Comparison of ENCODE assay signal across 14 cellular contexts in the genomic region with DNA sequence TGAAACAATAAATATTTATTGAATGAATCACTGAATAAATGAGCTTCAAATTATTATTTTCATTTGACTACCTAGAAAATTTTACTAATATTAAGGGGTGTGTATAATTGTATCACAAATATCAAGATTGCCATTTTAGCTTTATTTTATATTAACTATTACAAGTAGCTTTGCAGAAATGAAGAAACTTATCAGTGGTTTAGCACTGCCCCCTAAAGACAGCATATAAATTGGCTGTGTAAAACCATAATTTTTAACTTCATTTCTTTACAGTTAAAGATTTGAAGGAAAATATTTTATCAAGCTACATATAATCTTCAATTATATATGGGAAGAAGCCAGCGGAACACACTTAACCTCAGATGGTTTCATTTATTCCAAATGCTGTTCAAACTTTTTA. TPM values are rescaled to one million over a fixed set of nuclear protein-coding genes. Genes with fewer than 3 reads are reported as not detected.
DNase-seq lines count a peak whose midpoint lies in the region; TF ChIP-seq lines count a peak whose summit lies in the region.
"Had no signal": no experiment of that assay in that cellular context is flagged by ENCODE, and none has a peak within 500 bp of the region (broad histone marks: within the 10 kb centered on the region; RNA-seq: fewer than 3 reads in every experiment).

No MANE protein-coding gene starts in this region.

- no peaks in the 10 kb centered on the region for H3F3A ChIP-seq in smooth muscle cell (ENCODE audit: low read depth)

- H3K27me3 Mint-ChIP-seq in endodermal cell (ENCODE audit: insufficient read depth), result no peaks in the 10 kb centered on the region
- H3K27me3 Mint-ChIP-seq: activated CD4-positive, alpha-beta memory T cell treated with anti-CD3 and anti-CD28 coated beads for 36 hours had no signal

- no peaks in the 10 kb centered on the region for H3K9me3 Mint-ChIP-seq in endodermal cell
- H3K9me3 Mint-ChIP-seq: activated CD4-positive, alpha-beta memory T cell treated with anti-CD3 and anti-CD28 coated beads for 36 hours had no signal

- H3K27ac ChIP-seq in endodermal cell (ENCODE audit: low read depth, low read length) (no peak overlapping the region), smooth muscle cell (ENCODE audit: low read depth) (no peak overlapping the region)

- H3K9me3 ChIP-seq in endodermal cell (ENCODE audit: control insufficient read depth, low read length) (no peaks in the 10 kb centered on the region), smooth muscle cell (replicated peaks; ENCODE audit: low read depth) (no peaks in the 10 kb centered on the region)

- no peak overlapping the region for H3K9ac ChIP-seq in endodermal cell (ENCODE audit: extremely low read depth, low read length, poor library complexity, severe bottlenecking)
- H3K9ac ChIP-seq in smooth muscle cell (ENCODE audit: low read depth), result no peak overlapping the region

- no peaks in the 10 kb centered on the region for H4K20me1 ChIP-seq in smooth muscle cell (ENCODE audit: low read depth)

- no peak overlapping the region for H2AFZ ChIP-seq in smooth muscle cell (ENCODE audit: low read depth)

- peak; percentile 26 for DNase-seq in NCI-H510A treated with DMSO at 0.1 percent for 48 hours (lab: John Stamatoyannopoulos, UW)
- no peak for DNase-seq in NCI-H510A (lab: John Stamatoyannopoulos, UW)
- DNase-seq in NCI-H345 treated with DMSO at 0.1 percent for 48 hours (lab: John Stamatoyannopoulos, UW; ENCODE audit: unreplicated experiment), result peak; percentile 6
- DNase-seq in endodermal cell, result no peak
- DNase-seq in smooth muscle cell (lab: John Stamatoyannopoulos, UW; ENCODE audit: unreplicated experiment), result no peak
- no peak for DNase-seq in DMS153 (lab: John Stamatoyannopoulos, UW)
- no peak for DNase-seq in NCI-H2081 (lab: John Stamatoyannopoulos, UW)
- DNase-seq in T-helper 2 cell, result no peak
- DNase-seq: activated CD4-positive, alpha-beta memory T cell treated with anti-CD3 and anti-CD28 coated beads for 36 hours; AML-193; foreskin fibroblast; stimulated activated naive CD8-positive, alpha-beta T cell treated with anti-CD3 and anti-CD28 coated beads, Interleukin-15, Interleukin-2, amounts not matched to agents 100 U/mL and 50 U/mL, for 24 hours had no signal

- H3K36me3 ChIP-seq in endodermal cell (ENCODE audit: control insufficient read depth, insufficient read depth, low read length) (no peaks in the 10 kb centered on the region), smooth muscle cell (ENCODE audit: low read depth) (no peaks in the 10 kb centered on the region)

- H3K4me1 Mint-ChIP-seq in endodermal cell, result peaks cover 21% of the 10 kb centered on the region
- H3K4me1 Mint-ChIP-seq: mesothelial cell of epicardium had no signal

- no peaks in the 10 kb centered on the region for H3K36me3 Mint-ChIP-seq in endodermal cell (ENCODE audit: low read depth)
- H3K36me3 Mint-ChIP-seq: activated CD4-positive, alpha-beta memory T cell treated with anti-CD3 and anti-CD28 coated beads for 36 hours; mesothelial cell of epicardium had no signal

- 100% methylated on average over 1 of the region's 1 CpG; no CpG with 5 or more reads in 1 of the 2 experiments for WGBS in endodermal cell (ENCODE audit: insufficient coverage in 1 of 2, insufficient read length in 1 of 2), 2 experiments
- WGBS in smooth muscle cell (ENCODE audit: low lambda C conversion rate), result 88% methylated on average over 1 of the region's 1 CpG

- H3K4me3 ChIP-seq in endodermal cell (ENCODE audit: low read length), result no peak overlapping the region
- no peak overlapping the region for H3K4me3 ChIP-seq in smooth muscle cell

- no peak overlapping the region for H3K4me3 Mint-ChIP-seq in endodermal cell
- H3K4me3 Mint-ChIP-seq: activated CD4-positive, alpha-beta memory T cell treated with anti-CD3 and anti-CD28 coated beads for 36 hours; mesothelial cell of epicardium had no signal

- H3K79me2 ChIP-seq in smooth muscle cell (ENCODE audit: low read depth), result no peaks in the 10 kb centered on the region

- TF ChIP-seq CTCF in endodermal cell (conservative IDR thresholded peaks at IDR 0.05), result peak; percentile 58
- peak; percentile 65 for TF ChIP-seq CTCF in smooth muscle cell (IDR thresholded peaks at IDR 0.05; ENCODE audit: borderline replicate concordance, insufficient read depth, poor library complexity, severe bottlenecking)

- H3K27ac Mint-ChIP-seq in endodermal cell, result no peak overlapping the region
- H3K27ac Mint-ChIP-seq: activated CD4-positive, alpha-beta memory T cell treated with anti-CD3 and anti-CD28 coated beads for 36 hours; mesothelial cell of epicardium had no signal

- peaks cover 7% of the 10 kb centered on the region for H3K4me1 ChIP-seq in endodermal cell (ENCODE audit: control insufficient read depth, insufficient read depth, low read length)
- H3K4me1 ChIP-seq in smooth muscle cell (ENCODE audit: low read depth), result no peaks in the 10 kb centered on the region

- H3K27me3 ChIP-seq in endodermal cell (ENCODE audit: control insufficient read depth, insufficient read depth, low read length, poor library complexity, severe bottlenecking) (no peaks in the 10 kb centered on the region), smooth muscle cell (ENCODE audit: low read depth) (no peaks in the 10 kb centered on the region)

- H3K4me2 ChIP-seq in smooth muscle cell, result no peak overlapping the region

RNA-seq across cellular contexts. Expression of a gene that starts 11.4 kb away (rescaled TPM):
- total RNA-seq in endodermal cell (not detected), smooth muscle cell (not detected in 2 replicates)
- not detected for polyA plus RNA-seq in endodermal cell (2013, experiment 1 of 2)
- polyA plus RNA-seq in endodermal cell (2013, experiment 2 of 2), result not detected
- polyA plus RNA-seq in smooth muscle cell, result not detected in 2 replicates
- total RNA-seq: activated CD4-positive, alpha-beta memory T cell treated with anti-CD3 and anti-CD28 coated beads for 36 hours; mesothelial cell of epicardium had no signal
- polyA plus RNA-seq: adipose tissue had no signal

Comparison
In these comparisons a context has a peak if more than half of its experiments do, and no peak if none do; other contexts are left out.
1. DNase-seq: peak in NCI-H510A treated with DMSO at 0.1 percent for 48 hours (single experiment) and NCI-H345 treated with DMSO at 0.1 percent for 48 hours (single experiment); none in NCI-H510A (single experiment), endodermal cell (single experiment), smooth muscle cell (single experiment), DMS153 (single experiment), NCI-H2081 (0 of 2) and T-helper 2 cell (0 of 5).